Comparison of ENCODE assay signal across 1 cellular context in the genomic region with DNA sequence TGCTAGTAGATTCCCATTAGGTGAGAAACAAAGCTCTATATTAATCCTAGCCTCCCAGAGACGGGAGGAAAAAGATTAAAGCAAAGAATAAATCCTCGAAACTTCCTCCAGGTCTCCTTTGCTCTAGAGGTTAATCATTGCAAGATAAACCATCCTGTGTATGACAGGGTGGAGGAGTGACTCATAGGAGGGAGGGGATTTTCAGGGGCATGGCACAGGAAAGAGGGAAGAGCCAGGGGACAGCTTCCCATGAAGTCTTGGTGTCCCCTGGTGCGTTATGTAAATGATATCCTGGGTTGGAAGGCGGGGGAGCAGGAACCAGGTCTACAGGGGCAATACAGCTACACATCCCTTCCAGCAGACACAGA.
A peak's percentile ranks its signal among the peaks of the same experiment; 100 is the strongest.
TF ChIP-seq lines count a peak whose summit lies in the region.

No MANE protein-coding gene starts in this region.

TF ChIP-seq in HepG2, 621 proteins besides CTCF, POLR2A, EP300 and RAD21 (continued from another document and continues in another):
- TF ChIP-seq, protein P1, sequence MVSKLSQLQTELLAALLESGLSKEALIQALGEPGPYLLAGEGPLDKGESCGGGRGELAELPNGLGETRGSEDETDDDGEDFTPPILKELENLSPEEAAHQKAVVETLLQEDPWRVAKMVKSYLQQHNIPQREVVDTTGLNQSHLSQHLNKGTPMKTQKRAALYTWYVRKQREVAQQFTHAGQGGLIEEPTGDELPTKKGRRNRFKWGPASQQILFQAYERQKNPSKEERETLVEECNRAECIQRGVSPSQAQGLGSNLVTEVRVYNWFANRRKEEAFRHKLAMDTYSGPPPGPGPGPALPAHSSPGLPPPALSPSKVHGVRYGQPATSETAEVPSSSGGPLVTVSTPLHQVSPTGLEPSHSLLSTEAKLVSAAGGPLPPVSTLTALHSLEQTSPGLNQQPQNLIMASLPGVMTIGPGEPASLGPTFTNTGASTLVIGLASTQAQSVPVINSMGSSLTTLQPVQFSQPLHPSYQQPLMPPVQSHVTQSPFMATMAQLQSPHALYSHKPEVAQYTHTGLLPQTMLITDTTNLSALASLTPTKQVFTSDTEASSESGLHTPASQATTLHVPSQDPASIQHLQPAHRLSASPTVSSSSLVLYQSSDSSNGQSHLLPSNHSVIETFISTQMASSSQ (IDR thresholded peaks at IDR 0.05; ENCODE audit: low read depth), result no peak; the same call in 1 of the 2 replicates
- TF ChIP-seq, protein P1 (CRISPR knock-in tag; IDR thresholded peaks at IDR 0.05; ENCODE audit: borderline replicate concordance), result peak; percentile 72; the same call in 1 of the 2 replicates
- peak; percentile 22; the same call in 1 of the 2 replicates for TF ChIP-seq SIX1 (CRISPR knock-in tag; IDR thresholded peaks at IDR 0.05; ENCODE audit: borderline replicate concordance)
- TF ChIP-seq SSRP1 (CRISPR knock-in tag; IDR thresholded peaks at IDR 0.05), result no peak
- TF ChIP-seq THAP11 (CRISPR knock-in tag; IDR thresholded peaks at IDR 0.05), result peak; percentile 31; the same call in 1 of the 2 replicates
- TF ChIP-seq, protein P2, sequence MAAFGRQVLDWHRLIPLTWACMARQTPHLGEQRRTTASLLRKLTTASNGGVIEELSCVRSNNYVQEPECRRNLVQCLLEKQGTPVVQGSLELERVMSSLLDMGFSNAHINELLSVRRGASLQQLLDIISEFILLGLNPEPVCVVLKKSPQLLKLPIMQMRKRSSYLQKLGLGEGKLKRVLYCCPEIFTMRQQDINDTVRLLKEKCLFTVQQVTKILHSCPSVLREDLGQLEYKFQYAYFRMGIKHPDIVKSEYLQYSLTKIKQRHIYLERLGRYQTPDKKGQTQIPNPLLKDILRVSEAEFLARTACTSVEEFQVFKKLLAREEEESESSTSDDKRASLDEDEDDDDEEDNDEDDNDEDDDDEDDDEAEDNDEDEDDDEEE (CRISPR knock-in tag; IDR thresholded peaks at IDR 0.05), result no peak
- TF ChIP-seq TMF1 (CRISPR knock-in tag; IDR thresholded peaks at IDR 0.05; ENCODE audit: low read depth), result no peak
- TF ChIP-seq RBAK (CRISPR knock-in tag; IDR thresholded peaks at IDR 0.05), result no peak
- no peak for TF ChIP-seq ZNF10 (CRISPR knock-in tag; IDR thresholded peaks at IDR 0.05; ENCODE audit: borderline replicate concordance, low read depth)
- TF ChIP-seq NFE2L1 (CRISPR knock-in tag; IDR thresholded peaks at IDR 0.05; ENCODE audit: borderline replicate concordance), result no peak
- TF ChIP-seq KAT2B (IDR thresholded peaks at IDR 0.05; ENCODE audit: borderline replicate concordance, low read depth, low read length), result no peak
- no peak for TF ChIP-seq NCOA1 (CRISPR knock-in tag; IDR thresholded peaks at IDR 0.05)
- 0 out of 2 replicates have a peak, but pooled peaks have one; percentile 43 for TF ChIP-seq MEIS1 (CRISPR knock-in tag; IDR thresholded peaks at IDR 0.05; ENCODE audit: borderline replicate concordance)
- TF ChIP-seq, protein P3, sequence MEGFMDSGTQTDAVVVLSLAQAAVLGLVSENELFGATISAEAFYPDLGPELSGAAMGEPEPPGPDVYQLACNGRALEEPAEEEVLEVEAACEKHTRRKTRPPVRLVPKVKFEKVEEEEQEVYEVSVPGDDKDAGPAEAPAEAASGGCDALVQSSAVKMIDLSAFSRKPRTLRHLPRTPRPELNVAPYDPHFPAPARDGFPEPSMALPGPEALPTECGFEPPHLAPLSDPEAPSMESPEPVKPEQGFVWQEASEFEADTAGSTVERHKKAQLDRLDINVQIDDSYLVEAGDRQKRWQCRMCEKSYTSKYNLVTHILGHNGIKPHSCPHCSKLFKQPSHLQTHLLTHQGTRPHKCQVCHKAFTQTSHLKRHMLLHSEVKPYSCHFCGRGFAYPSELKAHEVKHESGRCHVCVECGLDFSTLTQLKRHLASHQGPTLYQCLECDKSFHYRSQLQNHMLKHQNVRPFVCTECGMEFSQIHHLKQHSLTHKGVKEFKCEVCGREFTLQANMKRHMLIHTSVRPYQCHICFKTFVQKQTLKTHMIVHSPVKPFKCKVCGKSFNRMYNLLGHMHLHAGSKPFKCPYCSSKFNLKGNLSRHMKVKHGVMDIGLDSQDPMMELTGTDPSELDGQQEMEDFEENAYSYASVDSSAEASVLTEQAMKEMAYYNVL (CRISPR knock-in tag; IDR thresholded peaks at IDR 0.05; ENCODE audit: borderline replicate concordance), result peak; percentile 70; the same call in 1 of the 2 replicates
- no peak for TF ChIP-seq ZNF20 (CRISPR knock-in tag; IDR thresholded peaks at IDR 0.05)
- TF ChIP-seq CREB1 (IDR thresholded peaks at IDR 0.05), result peak; percentile 15; the same call in 1 of the 2 replicates
- TF ChIP-seq CREB1 (CRISPR knock-in tag; IDR thresholded peaks at IDR 0.05), result 0 out of 2 replicates have a peak, but pooled peaks have one; percentile 11
- peak; percentile 73 for TF ChIP-seq ELF3 (CRISPR knock-in tag; IDR thresholded peaks at IDR 0.05)
- no peak for TF ChIP-seq RBFOX2 (IDR thresholded peaks at IDR 0.05; ENCODE audit: low read depth, low read length)
- TF ChIP-seq, protein P4, sequence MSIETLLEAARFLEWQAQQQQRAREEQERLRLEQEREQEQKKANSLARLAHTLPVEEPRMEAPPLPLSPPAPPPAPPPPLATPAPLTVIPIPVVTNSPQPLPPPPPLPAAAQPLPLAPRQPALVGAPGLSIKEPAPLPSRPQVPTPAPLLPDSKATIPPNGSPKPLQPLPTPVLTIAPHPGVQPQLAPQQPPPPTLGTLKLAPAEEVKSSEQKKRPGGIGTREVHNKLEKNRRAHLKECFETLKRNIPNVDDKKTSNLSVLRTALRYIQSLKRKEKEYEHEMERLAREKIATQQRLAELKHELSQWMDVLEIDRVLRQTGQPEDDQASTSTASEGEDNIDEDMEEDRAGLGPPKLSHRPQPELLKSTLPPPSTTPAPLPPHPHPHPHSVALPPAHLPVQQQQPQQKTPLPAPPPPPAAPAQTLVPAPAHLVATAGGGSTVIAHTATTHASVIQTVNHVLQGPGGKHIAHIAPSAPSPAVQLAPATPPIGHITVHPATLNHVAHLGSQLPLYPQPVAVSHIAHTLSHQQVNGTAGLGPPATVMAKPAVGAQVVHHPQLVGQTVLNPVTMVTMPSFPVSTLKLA (IDR thresholded peaks at IDR 0.05), result no peak
- 0 out of 2 replicates have a peak, but pooled peaks have one; percentile 26 for TF ChIP-seq KAT7 (CRISPR knock-in tag; IDR thresholded peaks at IDR 0.05; ENCODE audit: borderline replicate concordance)
- TF ChIP-seq, protein P5, sequence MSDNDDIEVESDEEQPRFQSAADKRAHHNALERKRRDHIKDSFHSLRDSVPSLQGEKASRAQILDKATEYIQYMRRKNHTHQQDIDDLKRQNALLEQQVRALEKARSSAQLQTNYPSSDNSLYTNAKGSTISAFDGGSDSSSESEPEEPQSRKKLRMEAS (IDR thresholded peaks at IDR 0.05), result 0 out of 2 replicates have a peak, but pooled peaks have one; percentile 30
- 0 out of 2 replicates have a peak, but pooled peaks have one; percentile 23 for TF ChIP-seq FOXA3 (CRISPR knock-in tag; IDR thresholded peaks at IDR 0.05)
- TF ChIP-seq FOSL1 (CRISPR knock-in tag; IDR thresholded peaks at IDR 0.05; ENCODE audit: borderline replicate concordance), result peak; percentile 73; the same call in 1 of the 2 replicates
- TF ChIP-seq, protein P6, sequence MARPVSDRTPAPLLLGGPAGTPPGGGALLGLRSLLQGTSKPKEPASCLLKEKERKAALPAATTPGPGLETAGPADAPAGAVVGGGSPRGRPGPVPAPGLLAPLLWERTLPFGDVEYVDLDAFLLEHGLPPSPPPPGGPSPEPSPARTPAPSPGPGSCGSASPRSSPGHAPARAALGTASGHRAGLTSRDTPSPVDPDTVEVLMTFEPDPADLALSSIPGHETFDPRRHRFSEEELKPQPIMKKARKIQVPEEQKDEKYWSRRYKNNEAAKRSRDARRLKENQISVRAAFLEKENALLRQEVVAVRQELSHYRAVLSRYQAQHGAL (CRISPR knock-in tag; IDR thresholded peaks at IDR 0.05; ENCODE audit: not compliant biosample characterization), result no peak
- no peak for TF ChIP-seq SOX6 (IDR thresholded peaks at IDR 0.05)
- TF ChIP-seq SOX6 (CRISPR knock-in tag; IDR thresholded peaks at IDR 0.05), result peak; percentile 71
- TF ChIP-seq XBP1 (CRISPR knock-in tag; IDR thresholded peaks at IDR 0.05), result no peak
- peak; percentile 64 for TF ChIP-seq TEAD3 (CRISPR knock-in tag; optimal IDR thresholded peaks at IDR 0.05; ENCODE audit: borderline replicate concordance)
- TF ChIP-seq, protein P7, sequence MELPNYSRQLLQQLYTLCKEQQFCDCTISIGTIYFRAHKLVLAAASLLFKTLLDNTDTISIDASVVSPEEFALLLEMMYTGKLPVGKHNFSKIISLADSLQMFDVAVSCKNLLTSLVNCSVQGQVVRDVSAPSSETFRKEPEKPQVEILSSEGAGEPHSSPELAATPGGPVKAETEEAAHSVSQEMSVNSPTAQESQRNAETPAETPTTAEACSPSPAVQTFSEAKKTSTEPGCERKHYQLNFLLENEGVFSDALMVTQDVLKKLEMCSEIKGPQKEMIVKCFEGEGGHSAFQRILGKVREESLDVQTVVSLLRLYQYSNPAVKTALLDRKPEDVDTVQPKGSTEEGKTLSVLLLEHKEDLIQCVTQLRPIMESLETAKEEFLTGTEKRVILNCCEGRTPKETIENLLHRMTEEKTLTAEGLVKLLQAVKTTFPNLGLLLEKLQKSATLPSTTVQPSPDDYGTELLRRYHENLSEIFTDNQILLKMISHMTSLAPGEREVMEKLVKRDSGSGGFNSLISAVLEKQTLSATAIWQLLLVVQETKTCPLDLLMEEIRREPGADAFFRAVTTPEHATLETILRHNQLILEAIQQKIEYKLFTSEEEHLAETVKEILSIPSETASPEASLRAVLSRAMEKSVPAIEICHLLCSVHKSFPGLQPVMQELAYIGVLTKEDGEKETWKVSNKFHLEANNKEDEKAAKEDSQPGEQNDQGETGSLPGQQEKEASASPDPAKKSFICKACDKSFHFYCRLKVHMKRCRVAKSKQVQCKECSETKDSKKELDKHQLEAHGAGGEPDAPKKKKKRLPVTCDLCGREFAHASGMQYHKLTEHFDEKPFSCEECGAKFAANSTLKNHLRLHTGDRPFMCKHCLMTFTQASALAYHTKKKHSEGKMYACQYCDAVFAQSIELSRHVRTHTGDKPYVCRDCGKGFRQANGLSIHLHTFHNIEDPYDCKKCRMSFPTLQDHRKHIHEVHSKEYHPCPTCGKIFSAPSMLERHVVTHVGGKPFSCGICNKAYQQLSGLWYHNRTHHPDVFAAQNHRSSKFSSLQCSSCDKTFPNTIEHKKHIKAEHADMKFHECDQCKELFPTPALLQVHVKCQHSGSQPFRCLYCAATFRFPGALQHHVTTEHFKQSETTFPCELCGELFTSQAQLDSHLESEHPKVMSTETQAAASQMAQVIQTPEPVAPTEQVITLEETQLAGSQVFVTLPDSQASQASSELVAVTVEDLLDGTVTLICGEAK (IDR thresholded peaks at IDR 0.05), result no peak
- TF ChIP-seq, protein P7 (CRISPR knock-in tag; IDR thresholded peaks at IDR 0.05), result no peak
- peak; percentile 72; the same call in 1 of the 2 replicates for TF ChIP-seq ETV5 (CRISPR knock-in tag; IDR thresholded peaks at IDR 0.05; ENCODE audit: borderline replicate concordance)
- TF ChIP-seq LCORL (IDR thresholded peaks at IDR 0.05), result no peak
- TF ChIP-seq LCORL (CRISPR knock-in tag; IDR thresholded peaks at IDR 0.05), result no peak
- peak; percentile 68 for TF ChIP-seq POGZ (CRISPR knock-in tag; IDR thresholded peaks at IDR 0.05)
- TF ChIP-seq PLRG1 (conservative IDR thresholded peaks at IDR 0.05), result no peak
- TF ChIP-seq ZBTB38 (CRISPR knock-in tag; IDR thresholded peaks at IDR 0.05), result 0 out of 2 replicates have a peak, but pooled peaks have one; percentile 50
